16 cellular contexts compared by ENCODE assay signal in the genomic region with DNA sequence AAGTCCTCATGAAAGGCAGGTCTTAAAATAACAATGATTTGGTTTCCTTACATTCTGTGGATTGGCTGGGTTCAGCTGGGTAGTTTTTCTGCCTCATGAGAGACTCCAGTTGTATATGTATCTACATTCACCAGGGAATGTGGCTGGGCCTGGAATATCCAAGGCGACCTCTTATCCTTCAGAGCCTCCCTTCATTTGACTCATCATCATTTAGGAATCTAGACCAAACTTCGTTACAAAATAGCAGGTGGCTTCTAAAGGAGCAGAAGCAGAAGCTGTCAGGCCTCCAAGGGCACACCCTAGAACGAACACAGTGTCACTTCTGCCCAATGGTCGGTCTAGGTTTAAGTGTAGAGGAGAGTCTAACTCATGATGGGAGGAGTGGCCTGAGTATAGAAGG.
"Had no signal": no experiment of that assay in that cellular context is flagged by ENCODE, and none has a peak within 500 bp of the region (broad histone marks: within the 10 kb centered on the region; RNA-seq: fewer than 3 reads in every experiment).

No MANE protein-coding gene starts in this region.

- H3K36me3 ChIP-seq: heart left ventricle, ovary, right atrium auricular region, sigmoid colon, stomach had no signal

- ATAC-seq: esophagus mucosa; heart left ventricle; naive thymus-derived CD8-positive, alpha-beta T cell had no signal

- H3K27ac ChIP-seq: coronary artery, heart left ventricle, ovary, right atrium auricular region, sigmoid colon, stomach had no signal

- H3K4me1 ChIP-seq: heart left ventricle, right atrium auricular region, sigmoid colon, stomach had no signal

- DNase-seq: effector CD4-positive, alpha-beta T cell; foreskin melanocyte; heart left ventricle; hippocampal formation; naive thymus-derived CD8-positive, alpha-beta T cell; nucleus accumbens; ovary; sigmoid colon; small intestine; stimulated activated CD4-positive, alpha-beta T cell treated with anti-CD3 and anti-CD28 coated beads, Interleukin-12 subunit alpha, Interleukin-12 subunit beta, amount 100 ng/mL, for 4 hours; stimulated activated naive CD4-positive, alpha-beta T cell; stomach; substantia nigra had no signal

- H3K9me3 ChIP-seq: heart left ventricle, ovary, right atrium auricular region, stomach had no signal

- H3K27me3 ChIP-seq: ovary, right atrium auricular region, sigmoid colon, stomach had no signal

- H3K4me3 ChIP-seq: coronary artery, heart left ventricle, ovary, right atrium auricular region, sigmoid colon, stomach had no signal
